Comparison of ENCODE assay signal across 1 cellular context in genomic region chr9:4592325-4592724, GRCh38.
TF ChIP-seq lines count a peak whose summit lies in the region.

No MANE protein-coding gene starts in this region.

TF ChIP-seq in GM23338, 12 proteins besides CTCF, POLR2A, EP300 and RAD21 (continued from another document):
- no peak for TF ChIP-seq ZNF331 (CRISPR knock-in tag; IDR thresholded peaks at IDR 0.05; ENCODE audit: low read depth)
